In genomic region chr1:174682419-174683008, GRCh38 we compare ENCODE assay signal across 22 cellular contexts.
DNase-seq lines count a peak whose midpoint lies in the region; ATAC-seq and TF ChIP-seq lines count a peak whose summit lies in the region.
"Had no signal": no experiment of that assay in that cellular context is flagged by ENCODE, and none has a peak within 500 bp of the region (broad histone marks: within the 10 kb centered on the region; RNA-seq: fewer than 3 reads in every experiment).

No MANE protein-coding gene starts in this region.

- H4K91ac ChIP-seq in mesenchymal stem cell (ENCODE audit: low read length) (no peak overlapping the region), trophoblast cell (ENCODE audit: low read depth, low read length) (no peak overlapping the region)

- H3K14ac ChIP-seq in mesenchymal stem cell (ENCODE audit: low read length in 2 of 2) (no peak overlapping the region), trophoblast cell (ENCODE audit: low read length) (no peak overlapping the region)

- no peak overlapping the region for H4K12ac ChIP-seq in trophoblast cell (ENCODE audit: low read depth, low read length)

- H3K9me3 ChIP-seq in mesenchymal stem cell (ENCODE audit: control insufficient read depth, low read length): no peaks in the 10 kb centered on the region
- no peaks in the 10 kb centered on the region for H3K9me3 ChIP-seq in trophoblast cell (ENCODE audit: insufficient read depth, low read depth, low read length)
- H3K9me3 ChIP-seq: BE2C, pancreas, Peyer's patch, sigmoid colon, stomach, vagina had no signal

- H3K4me2 ChIP-seq in mesenchymal stem cell (ENCODE audit: low read length, poor library complexity, severe bottlenecking) (no peak overlapping the region), trophoblast cell (ENCODE audit: low read length) (no peak overlapping the region)

- H4K8ac ChIP-seq in mesenchymal stem cell (ENCODE audit: low read length) (no peak overlapping the region), trophoblast cell (ENCODE audit: low read depth, low read length) (no peak overlapping the region)

- peak; percentile 7 for DNase-seq in AG09319 (ENCODE audit: extremely low read depth, low read depth)
- DNase-seq in LHCN-M2 (ENCODE audit: low read depth): peak; percentile 15
- peak; percentile 89 for DNase-seq in choroid plexus epithelial cell (ENCODE audit: low read depth)
- DNase-seq in mesenchymal stem cell: peak; percentile 51
- no peak for DNase-seq in NK-92 treated with Interleukin-12 subunit alpha and Interleukin-12 subunit beta, amount 100 ng/mL, for 24 hours (lab: John Stamatoyannopoulos, UW)
- no peak for DNase-seq in trophoblast cell
- no peak for DNase-seq in NCI-H510A (lab: John Stamatoyannopoulos, UW)
- DNase-seq: activated CD4-positive, alpha-beta T cell treated with anti-CD3 and anti-CD28 coated beads for 4 hours; activated CD8-positive, alpha-beta memory T cell treated with anti-CD3 and anti-CD28 coated beads, Interleukin-2, amount 50 U/mL, for 4 hours; activated gamma-delta T cell; BE2C; HFFc6; Karpas-422; NCI-H1417; pancreas; Peyer's patch; sigmoid colon; stimulated activated CD4-positive, alpha-beta T cell treated with anti-CD3 and anti-CD28 coated beads, Interleukin-1b, Interleukin-23, amount 100 ng/mL, for 48 hours; stomach had no signal

- no peak overlapping the region for H3K4me3 ChIP-seq in choroid plexus epithelial cell (ENCODE audit: low read depth, low read length)
- H3K4me3 ChIP-seq in mesenchymal stem cell (ENCODE audit: insufficient read depth in 1 of 2, low read depth in 1 of 2, low read length in 2 of 2): no peak overlapping the region
- no peak overlapping the region for H3K4me3 ChIP-seq in trophoblast cell (ENCODE audit: low read depth, low read length)
- H3K4me3 ChIP-seq: coronary artery, pancreas, Peyer's patch, sigmoid colon, stomach, vagina had no signal

- WGBS in mesenchymal stem cell: 77% methylated on average over 2 of the region's 2 CpGs
- no CpG with 5 or more reads among the region's 2 CpGs for whole genome bisulfite sequencing in trophoblast cell (ENCODE audit: extremely low coverage, insufficient coverage, insufficient read length)

- H2BK5ac ChIP-seq in mesenchymal stem cell (ENCODE audit: low read depth, low read length, poor library complexity, severe bottlenecking) (no peak overlapping the region), trophoblast cell (ENCODE audit: low read depth, low read length, poor library complexity) (no peak overlapping the region)

- no peak for ATAC-seq in GM18520 (IDR thresholded peaks at IDR 0.05; ENCODE audit: unreplicated experiment)
- ATAC-seq: pancreas had no signal

- H3K27me3 ChIP-seq in mesenchymal stem cell (ENCODE audit: control insufficient read depth in 1 of 2, insufficient read depth in 1 of 2, low read length in 2 of 2) (no peaks in the 10 kb centered on the region), trophoblast cell (ENCODE audit: insufficient read depth, low read length) (no peaks in the 10 kb centered on the region)
- H3K27me3 ChIP-seq: BE2C, pancreas, Peyer's patch, sigmoid colon, stomach, vagina had no signal

- H3K4me1 ChIP-seq in mesenchymal stem cell (ENCODE audit: control insufficient read depth, insufficient read depth, low read depth, low read length) (no peaks in the 10 kb centered on the region), trophoblast cell (ENCODE audit: control insufficient read depth in 1 of 2, insufficient read depth in 2 of 2, low read length in 2 of 2) (no peaks in the 10 kb centered on the region)
- H3K4me1 ChIP-seq: pancreas, Peyer's patch, sigmoid colon, stomach, vagina had no signal

- H3K27ac ChIP-seq in mesenchymal stem cell (ENCODE audit: low read length, poor library complexity, severe bottlenecking): no peak overlapping the region
- H3K27ac ChIP-seq in trophoblast cell (ENCODE audit: low read depth, low read length): no peak overlapping the region
- H3K27ac ChIP-seq: coronary artery, pancreas, Peyer's patch, sigmoid colon, stomach, vagina had no signal

- no peaks in the 10 kb centered on the region for H3K79me2 ChIP-seq in trophoblast cell (ENCODE audit: control insufficient read depth, insufficient read depth, low read length, poor library complexity)

- H2BK120ac ChIP-seq in mesenchymal stem cell (ENCODE audit: low read depth, low read length) (no peak overlapping the region), trophoblast cell (ENCODE audit: insufficient read depth, low read length, poor library complexity) (no peak overlapping the region)

- H2BK12ac ChIP-seq in mesenchymal stem cell (ENCODE audit: low read length in 2 of 2) (no peak overlapping the region), trophoblast cell (ENCODE audit: low read length) (no peak overlapping the region)

- no peak overlapping the region for H3K4ac ChIP-seq in mesenchymal stem cell (ENCODE audit: low read depth in 1 of 2, low read length in 2 of 2)
- no peak overlapping the region for H3K4ac ChIP-seq in trophoblast cell (ENCODE audit: low read depth, low read length)

- H3K23ac ChIP-seq in mesenchymal stem cell (ENCODE audit: low read length in 2 of 2) (no peak overlapping the region), trophoblast cell (ENCODE audit: low read length) (no peak overlapping the region)

- H2AFZ ChIP-seq in mesenchymal stem cell (ENCODE audit: low read depth, low read length): no peak overlapping the region
- no peak overlapping the region for H2AFZ ChIP-seq in trophoblast cell (ENCODE audit: insufficient read depth, low read length, poor library complexity)

- H2BK15ac ChIP-seq in mesenchymal stem cell (ENCODE audit: low read depth, poor library complexity, severe bottlenecking): no peak overlapping the region

- H3K9ac ChIP-seq in mesenchymal stem cell (ENCODE audit: low read length) (no peak overlapping the region), trophoblast cell (ENCODE audit: low read length) (no peak overlapping the region)

- no peak overlapping the region for H3K18ac ChIP-seq in mesenchymal stem cell (ENCODE audit: low read depth in 1 of 2, low read length in 2 of 2)
- no peak overlapping the region for H3K18ac ChIP-seq in trophoblast cell (ENCODE audit: low read length)

- TF ChIP-seq CTCF in AG09319 (IDR thresholded peaks at IDR 0.05; ENCODE audit: low read depth, low read length): no peak
- no peak for TF ChIP-seq CTCF in choroid plexus epithelial cell (conservative IDR thresholded peaks at IDR 0.05; ENCODE audit: low read depth, low read length)

- H3K36me3 ChIP-seq in mesenchymal stem cell (ENCODE audit: control insufficient read depth in 1 of 2, insufficient read depth in 2 of 2, low read depth in 1 of 2, low read length in 2 of 2) (no peaks in the 10 kb centered on the region), trophoblast cell (ENCODE audit: control insufficient read depth in 1 of 2, insufficient read depth in 2 of 2, low read length in 2 of 2) (no peaks in the 10 kb centered on the region)
- H3K36me3 ChIP-seq: BE2C, pancreas, Peyer's patch, sigmoid colon, vagina had no signal

- H3K79me1 ChIP-seq in mesenchymal stem cell (replicated peaks; ENCODE audit: low read length, poor library complexity, severe bottlenecking) (peaks cover 2% of the 10 kb centered on the region), trophoblast cell (ENCODE audit: low read length) (no peaks in the 10 kb centered on the region)

- no peak overlapping the region for H2AK5ac ChIP-seq in mesenchymal stem cell (ENCODE audit: low read length, severe bottlenecking)
- H2AK5ac ChIP-seq in trophoblast cell (ENCODE audit: low read length): no peak overlapping the region

Comparison
In these comparisons a context has a peak if more than half of its experiments do, and no peak if none do; other contexts are left out.
1. DNase-seq: peak in AG09319 (single experiment), LHCN-M2 (single experiment), choroid plexus epithelial cell (single experiment) and mesenchymal stem cell (single experiment); none in NK-92 treated with Interleukin-12 subunit alpha and Interleukin-12 subunit beta, amount 100 ng/mL, for 24 hours (single experiment), trophoblast cell (0 of 2) and NCI-H510A (single experiment).